Comparison of ENCODE assay signal across 17 cellular contexts in genomic region chr2:172922294-172922693, GRCh38.
"Had no signal": no experiment of that assay in that cellular context is flagged by ENCODE, and none has a peak within 500 bp of the region (broad histone marks: within the 10 kb centered on the region; RNA-seq: fewer than 3 reads in every experiment).

No MANE protein-coding gene starts in this region.

- FAIRE-seq: endometrium, frontal cortex, kidney had no signal

- ATAC-seq: activated CD8-positive, alpha-beta T cell treated with anti-CD3 and anti-CD28 coated beads, Interleukin-2, amount 10 ng/mL, durations not matched to agents 7 days and 5 days; left lung; mucosa of descending colon; sciatic nerve; stimulated activated naive B cell treated with anti-CD40 and anti-IgM and Interleukin-4, amounts not matched to agents 10 μg/mL and 1 μg/mL and 100 μg/mL, for 72 hours had no signal

- H3K27me3 ChIP-seq: colonic mucosa, left lung had no signal

- H3K9me3 Mint-ChIP-seq: activated CD4-positive, alpha-beta T cell treated with anti-CD3 and anti-CD28 coated beads, Interleukin-2, amount 10 ng/mL, durations not matched to agents 24 days and 14 days; activated naive CD4-positive, alpha-beta T cell treated with anti-CD3 and anti-CD28 coated beads, Interleukin-2, amount 50 U/mL, for 24 hours; activated T-cell treated with anti-CD3 and anti-CD28 coated beads, Interleukin-2, amount 50 U/mL, for 24 hours; T-helper 1 cell treated with Interleukin-12 subunit alpha and Interleukin-12 subunit beta and Interleukin-4 antibody, amounts not matched to agents 30 μg/mL and 1 μg/mL, for 36 hours had no signal

- H3K36me3 ChIP-seq: colonic mucosa, left lung, thoracic aorta had no signal

- H3K27ac Mint-ChIP-seq: activated CD4-positive, alpha-beta T cell treated with anti-CD3 and anti-CD28 coated beads, Interleukin-2, amount 10 ng/mL, durations not matched to agents 24 days and 14 days; activated CD8-positive, alpha-beta T cell treated with anti-CD3 and anti-CD28 coated beads, Interleukin-2, amount 10 ng/mL, durations not matched to agents 7 days and 5 days; activated naive CD4-positive, alpha-beta T cell treated with anti-CD3 and anti-CD28 coated beads, Interleukin-2, amount 50 U/mL, for 24 hours; activated T-cell treated with anti-CD3 and anti-CD28 coated beads, Interleukin-2, amount 50 U/mL, for 24 hours; naive B cell; T-helper 1 cell treated with Interleukin-12 subunit alpha and Interleukin-12 subunit beta and Interleukin-4 antibody, amounts not matched to agents 30 μg/mL and 1 μg/mL, for 36 hours had no signal

- H3K9me3 ChIP-seq: colonic mucosa, left lung, mucosa of descending colon, thoracic aorta had no signal

- H3K4me3 Mint-ChIP-seq: activated CD4-positive, alpha-beta T cell treated with anti-CD3 and anti-CD28 coated beads, Interleukin-2, amount 10 ng/mL, durations not matched to agents 24 days and 14 days; activated CD8-positive, alpha-beta T cell treated with anti-CD3 and anti-CD28 coated beads, Interleukin-2, amount 10 ng/mL, durations not matched to agents 7 days and 5 days; activated naive CD4-positive, alpha-beta T cell treated with anti-CD3 and anti-CD28 coated beads, Interleukin-2, amount 50 U/mL, for 24 hours; activated T-cell treated with anti-CD3 and anti-CD28 coated beads, Interleukin-2, amount 50 U/mL, for 24 hours; stimulated activated naive B cell treated with anti-CD40 and anti-IgM and Interleukin-4, amounts not matched to agents 10 μg/mL and 1 μg/mL and 100 μg/mL, for 72 hours; T-helper 1 cell treated with Interleukin-12 subunit alpha and Interleukin-12 subunit beta and Interleukin-4 antibody, amounts not matched to agents 30 μg/mL and 1 μg/mL, for 36 hours had no signal

- H3K36me3 Mint-ChIP-seq: naive B cell; stimulated activated naive B cell treated with anti-CD40 and anti-IgM and Interleukin-4, amounts not matched to agents 10 μg/mL and 1 μg/mL and 100 μg/mL, for 72 hours had no signal

- H3K27me3 Mint-ChIP-seq: activated CD4-positive, alpha-beta T cell treated with anti-CD3 and anti-CD28 coated beads, Interleukin-2, amount 10 ng/mL, durations not matched to agents 24 days and 14 days had no signal

- H3K4me1 Mint-ChIP-seq: activated naive CD4-positive, alpha-beta T cell treated with anti-CD3 and anti-CD28 coated beads, Interleukin-2, amount 50 U/mL, for 24 hours had no signal

- H3K4me1 ChIP-seq: colonic mucosa, left lung had no signal

- H3K27ac ChIP-seq: colonic mucosa, left lung, thoracic aorta had no signal

- DNase-seq: activated CD4-positive, alpha-beta T cell treated with anti-CD3 and anti-CD28 coated beads, Interleukin-2, amount 10 ng/mL, durations not matched to agents 24 days and 14 days; activated CD8-positive, alpha-beta T cell treated with anti-CD3 and anti-CD28 coated beads, Interleukin-2, amount 10 ng/mL, durations not matched to agents 7 days and 5 days; activated effector memory CD4-positive, alpha-beta T cell treated with Interleukin-2 at 50 U/mL for 16 hours; activated T-cell treated with anti-CD3 and anti-CD28 coated beads, Interleukin-2, amount 50 U/mL, for 24 hours; central memory CD4-positive, alpha-beta T cell; colonic mucosa; kidney; left lung; mucosa of descending colon; naive B cell; stimulated activated naive B cell treated with anti-CD40 and anti-IgM and Interleukin-4, amounts not matched to agents 10 μg/mL and 1 μg/mL and 100 μg/mL, for 72 hours had no signal

- H3K4me3 ChIP-seq: colonic mucosa, left lung, mucosa of descending colon, thoracic aorta had no signal
